10 cellular contexts compared by ENCODE assay signal in the genomic region with DNA sequence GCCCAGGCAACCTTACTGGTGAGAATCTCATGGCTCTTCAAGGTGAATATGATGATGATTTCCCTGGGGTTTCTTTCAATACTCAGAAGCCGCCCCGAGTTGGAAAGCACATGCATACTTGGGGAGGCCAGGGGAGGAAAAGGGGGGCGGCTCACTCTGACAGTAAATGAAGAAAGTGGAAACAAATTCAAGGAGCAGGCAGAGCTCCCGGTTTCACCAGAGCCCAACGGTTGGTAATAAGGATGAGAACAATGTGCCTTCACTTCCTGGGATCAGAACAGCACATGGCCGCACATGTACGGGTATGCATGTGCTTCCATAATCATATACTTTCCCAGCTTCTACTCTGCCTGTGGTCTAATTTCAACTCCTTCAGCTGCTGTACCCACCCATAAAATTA. TPM values are rescaled to one million over a fixed set of nuclear protein-coding genes. Genes with fewer than 3 reads are reported as not detected.
DNase-seq lines count a peak whose midpoint lies in the region; ATAC-seq and TF ChIP-seq lines count a peak whose summit lies in the region.
"Had no signal": no experiment of that assay in that cellular context is flagged by ENCODE, and none has a peak within 500 bp of the region (broad histone marks: within the 10 kb centered on the region; RNA-seq: fewer than 3 reads in every experiment).

No MANE protein-coding gene starts in this region.

- H3K36me3 ChIP-seq in BE2C (no peaks in the 10 kb centered on the region), Karpas-422 (ENCODE audit: insufficient read depth, low read length) (no peaks in the 10 kb centered on the region; the same call in 1 of the 2 replicates)

- DNase-seq in BE2C (no peak), Karpas-422 (peak; percentile 62), cardiac fibroblast (ENCODE audit: low read depth in 2 of 2) (no peak), NCI-H2081 treated with DMSO at 0.1 percent for 48 hours (lab: John Stamatoyannopoulos, UW) (no peak), omental fat pad (ENCODE audit: low spot score) (no peak), NCI-H345 (lab: John Stamatoyannopoulos, UW) (no peak)
- DNase-seq: GF-D8 had no signal

- H3K4me1 ChIP-seq in BE2C (no peaks in the 10 kb centered on the region), Karpas-422 (ENCODE audit: low read length) (peaks cover 63% of the 10 kb centered on the region)

- TF ChIP-seq CTCF in BE2C (IDR thresholded peaks at IDR 0.05; ENCODE audit: low read depth, low read length) (no peak), cardiac fibroblast (IDR thresholded peaks at IDR 0.05; ENCODE audit: low read depth, low read length) (no peak), nephron (IDR thresholded peaks at IDR 0.05; ENCODE audit: unreplicated experiment in 3 of 3) (no peak), omental fat pad (IDR thresholded peaks at IDR 0.05) (no peak)

- peaks cover 4% of the 10 kb centered on the region for H3K27me3 Mint-ChIP-seq in nephron (ENCODE audit: low read depth)

- peak overlapping the region; percentile 19 for H3K4me3 ChIP-seq in BE2C (ENCODE audit: low read depth, low read length)
- H3K4me3 ChIP-seq in Karpas-422 (ENCODE audit: low read length): peak overlapping the region; percentile 91
- peak overlapping the region; percentile 29 to 87 for H3K4me3 ChIP-seq in cardiac fibroblast (replicated peaks in 1 of 2; ENCODE audit: low read depth in 2 of 2, low read length in 2 of 2)

- peaks cover 51% of the 10 kb centered on the region for H3K79me2 ChIP-seq in Karpas-422 (ENCODE audit: low read length)

- peaks cover 56% of the 10 kb centered on the region for H3K4me1 Mint-ChIP-seq in nephron

- peak overlapping the region; percentile 95 to 96 (median 96) for H3K27ac Mint-ChIP-seq in nephron

- peak overlapping the region; percentile 89 for H3K4me2 ChIP-seq in Karpas-422 (ENCODE audit: low read depth, low read length, poor library complexity, severe bottlenecking)

- peak overlapping the region in 2 of 3 experiments; percentile 61 to 78 for H3K4me3 Mint-ChIP-seq in nephron

- H3K9me2 ChIP-seq in Karpas-422 (replicated peaks; ENCODE audit: insufficient read depth, low read length): no peaks in the 10 kb centered on the region

- no peaks in the 10 kb centered on the region for H3K9me3 Mint-ChIP-seq in nephron

- H2AFZ ChIP-seq in Karpas-422 (ENCODE audit: low read length): no peak overlapping the region

- no peak for ATAC-seq in omental fat pad (ENCODE audit: low FRiP score)
- no peak for ATAC-seq in GM19455 (IDR thresholded peaks at IDR 0.05; ENCODE audit: unreplicated experiment)

- peak overlapping the region; percentile 97 for H3K9ac ChIP-seq in Karpas-422 (ENCODE audit: low read length)

- H3K27me3 ChIP-seq in BE2C (no peaks in the 10 kb centered on the region), Karpas-422 (ENCODE audit: low read length) (no peaks in the 10 kb centered on the region)

- H3K27ac ChIP-seq in Karpas-422 (ENCODE audit: low read length): peak overlapping the region; percentile 96

- H4K20me1 ChIP-seq in Karpas-422 (ENCODE audit: insufficient read depth, low read depth, low read length): peaks cover 5% of the 10 kb centered on the region; the same call in 1 of the 2 replicates

- no peaks in the 10 kb centered on the region for H3K9me3 ChIP-seq in BE2C
- no peaks in the 10 kb centered on the region for H3K9me3 ChIP-seq in Karpas-422 (ENCODE audit: low read length)

- no peaks in the 10 kb centered on the region for H3K36me3 Mint-ChIP-seq in nephron (ENCODE audit: low read depth)

RNA-seq across cellular contexts. Expression of a gene that starts 3.8 kb away (rescaled TPM):
- 293 TPM for polyA plus RNA-seq in BE2C (2012; ENCODE audit: insufficient read depth, insufficient read length, low read depth)
- 85.1 and 207 TPM in 2 replicates for total RNA-seq in Karpas-422 (2014; rRNA removed; shearing (Covaris generic); ENCODE audit: low replicate concordance)
- 100 to 1,000 TPM in 2 of 4 donors, 10 to 100 TPM in 2; 89.5 to 151 (median 98.6) TPM for total RNA-seq in omental fat pad

RNA-seq across cellular contexts. Expression of a gene that starts 38.6 kb away (rescaled TPM):
- 528 TPM for polyA plus RNA-seq in BE2C (2012; ENCODE audit: insufficient read depth, insufficient read length, low read depth)
- 145 and 205 TPM in 2 replicates for total RNA-seq in Karpas-422 (2014; rRNA removed; shearing (Covaris generic); ENCODE audit: low replicate concordance)
- 100 to 1,000 TPM; 197 to 397 (median 308) TPM for total RNA-seq in omental fat pad

RNA-seq across cellular contexts. Expression of a gene that starts 40.7 kb away (rescaled TPM):
- 2.1 TPM for polyA plus RNA-seq in BE2C (2012; ENCODE audit: insufficient read depth, insufficient read length, low read depth)
- total RNA-seq in Karpas-422 (2014; rRNA removed; shearing (Covaris generic); ENCODE audit: low replicate concordance): not detected in 2 replicates
- not detected for total RNA-seq in omental fat pad
- total RNA-seq: temporal lobe had no signal

RNA-seq across cellular contexts. Expression of a gene that starts 47.9 kb away (rescaled TPM):
- polyA plus RNA-seq in BE2C (2012; ENCODE audit: insufficient read depth, insufficient read length, low read depth): 44.7 TPM
- 42.7 and 63.2 TPM in 2 replicates for total RNA-seq in Karpas-422 (2014; rRNA removed; shearing (Covaris generic); ENCODE audit: low replicate concordance)
- 10 to 100 TPM; 28.8 to 54.2 (median 42.7) TPM for total RNA-seq in omental fat pad

Comparison
In these comparisons a context has a peak if more than half of its experiments do, and no peak if none do; other contexts are left out.
1. H3K4me3 ChIP-seq: peak in every context shown above with its lines; median percentile 91 in Karpas-422; 58 in cardiac fibroblast; 19 in BE2C.